Comparison of ENCODE assay signal across 32 cellular contexts in genomic region chr3:78963771-78964170, GRCh38.
"Had no signal": no experiment of that assay in that cellular context is flagged by ENCODE, and none has a peak within 500 bp of the region (broad histone marks: within the 10 kb centered on the region; RNA-seq: fewer than 3 reads in every experiment).

No MANE protein-coding gene starts in this region.

- H3K4me3 ChIP-seq: cardiac muscle cell, MG63, PC-9 had no signal

- DNase-seq: activated CD4-positive, alpha-beta memory T cell treated with anti-CD3 and anti-CD28 coated beads, Interleukin-2, amount 10 ng/mL, durations not matched to agents 7 days and 5 days; activated CD4-positive, alpha-beta T cell treated with anti-CD3 and anti-CD28 coated beads for 1 hour; activated CD4-positive, alpha-beta T cell treated with anti-CD3 and anti-CD28 coated beads for 48 hours; activated CD4-positive, CD25-positive, alpha-beta regulatory T cell; activated CD8-positive, alpha-beta memory T cell treated with anti-CD3 and anti-CD28 coated beads for 24 hours; activated CD8-positive, alpha-beta memory T cell treated with anti-CD3 and anti-CD28 coated beads, Interleukin-2, amount 10 ng/mL, durations not matched to agents 7 days and 5 days; activated CD8-positive, alpha-beta memory T cell treated with anti-CD3 and anti-CD28 coated beads, Interleukin-2, amount 50 U/mL, for 48 hours; activated effector memory CD4-positive, alpha-beta T cell treated with Interleukin-2 at 50 U/mL for 16 hours; activated naive CD4-positive, alpha-beta T cell treated with anti-CD3 and anti-CD28 coated beads, Interleukin-2, amount 50 U/mL, for 16 hours; activated naive CD8-positive, alpha-beta T cell treated with anti-CD3 and anti-CD28 coated beads for 36 hours; activated T-cell treated with anti-CD3 and anti-CD28 coated beads, Interleukin-2, amount 50 U/mL, for 48 hours; amniotic stem cell; aorta; Kasumi-1; MG63; NCI-H1048; NCI-H1436 treated with DMSO at 0.1 percent for 48 hours; NCI-H1694 treated with DMSO at 0.1 percent for 48 hours; NCI-H2029; NCI-H510A; NCI-H526; NCI-H748 treated with DMSO at 0.1 percent for 48 hours; PC-9; SIG-M5; SW 1271; T-helper 1 cell; T-helper 2 cell; T-helper 9 cell; WERI-Rb-1 had no signal

- ATAC-seq: activated CD8-positive, alpha-beta memory T cell treated with anti-CD3 and anti-CD28 coated beads, Interleukin-2, amount 10 ng/mL, durations not matched to agents 7 days and 5 days; Right ventricle myocardium inferior; SK-N-SH treated with all-trans-retinoic acid at 6 μM for 48 hours had no signal
